8 cellular contexts compared by ENCODE assay signal in genomic region chr2:161905389-161906046, GRCh38.
DNase-seq lines count a peak whose midpoint lies in the region; ATAC-seq lines count a peak whose summit lies in the region.

No MANE protein-coding gene starts in this region.

- intact Hi-C loops in sciatic nerve (cut with DNase I) = no loop called here

- ATAC-seq in GM19023 (IDR thresholded peaks at IDR 0.05; ENCODE audit: unreplicated experiment) (peak; percentile 96), HG03097 (IDR thresholded peaks at IDR 0.05; ENCODE audit: low FRiP score, unreplicated experiment) (peak; percentile 75), sciatic nerve (no peak)

- DNase-seq in COLO668 (lab: John Stamatoyannopoulos, UW; ENCODE audit: unreplicated experiment) = peak; percentile 52
- peak; percentile 63 for DNase-seq in NCI-H748 treated with DMSO at 0.1 percent for 48 hours (lab: John Stamatoyannopoulos, UW)
- DNase-seq in foreskin melanocyte = peak; percentile 98
- DNase-seq in CD1c-positive myeloid dendritic cell (ENCODE audit: extremely low spot score) = no peak
- DNase-seq in sciatic nerve (ENCODE audit: low spot score) = no peak
- DNase-seq in iPS-NIHi11 (ENCODE audit: low spot score) = no peak

Comparison
In these comparisons a context has a peak if more than half of its experiments do, and no peak if none do; other contexts are left out.
1. DNase-seq: peak in COLO668 (single experiment), NCI-H748 treated with DMSO at 0.1 percent for 48 hours (single experiment) and foreskin melanocyte (single experiment); none in CD1c-positive myeloid dendritic cell (single experiment), sciatic nerve (single experiment) and iPS-NIHi11 (single experiment).